9 cellular contexts compared by ENCODE assay signal in the genomic region with DNA sequence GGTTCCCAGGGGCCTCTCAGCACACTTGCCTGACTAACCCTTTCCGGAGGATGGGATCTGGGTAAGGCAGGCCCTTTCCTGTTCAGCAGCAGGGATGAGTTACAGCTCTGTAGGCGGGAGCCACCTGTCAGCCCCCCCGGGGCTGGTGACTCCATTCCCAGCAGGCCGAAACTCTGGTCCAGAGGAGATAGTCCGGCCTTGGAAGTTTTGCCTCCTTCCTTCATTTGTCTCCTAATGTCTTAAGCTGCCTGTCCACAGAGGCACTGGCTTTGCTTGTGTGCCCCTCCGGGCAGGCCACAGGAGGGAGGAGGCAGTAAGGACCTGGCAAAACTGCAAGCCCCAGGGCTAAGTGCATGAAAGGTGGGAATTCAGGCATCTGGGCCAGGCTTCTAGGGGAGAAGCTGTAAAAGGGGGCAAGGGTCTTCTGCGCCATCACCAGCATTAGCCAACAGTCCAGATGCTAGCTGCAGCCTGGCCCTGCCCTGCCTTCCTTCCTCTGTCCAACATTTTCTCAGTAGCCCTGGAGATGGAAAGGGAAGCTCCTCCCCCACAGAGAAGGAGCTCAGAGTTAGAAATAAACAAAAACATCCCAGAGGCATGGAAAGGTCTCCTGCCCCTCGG. TPM values are rescaled to one million over a fixed set of nuclear protein-coding genes. Genes with fewer than 3 reads are reported as not detected.
DNase-seq lines count a peak whose midpoint lies in the region; ATAC-seq and TF ChIP-seq lines count a peak whose summit lies in the region.
"Had no signal": no experiment of that assay in that cellular context is flagged by ENCODE, and none has a peak within 500 bp of the region (broad histone marks: within the 10 kb centered on the region; RNA-seq: fewer than 3 reads in every experiment).

No MANE protein-coding gene starts in this region.

- DNase-seq in G401 (ENCODE audit: low spot score) = peak; percentile 17
- no peak for DNase-seq in right atrium auricular region (ENCODE audit: low spot score)
- no peak for DNase-seq in endothelial cell (ENCODE audit: low spot score)
- no peak for DNase-seq in HPDE6-E6E7 (ENCODE audit: extremely low spot score)
- DNase-seq in COLO829 (ENCODE audit: low spot score) = no peak

- peak overlapping the region; percentile 89 for H3K4me2 ChIP-seq in skeletal muscle satellite cell (ENCODE audit: low read length)

- TF ChIP-seq CTCF in WI38 (IDR thresholded peaks at IDR 0.05; ENCODE audit: low read depth, low read length) = no peak
- no peak for TF ChIP-seq CTCF in right atrium auricular region (IDR thresholded peaks at IDR 0.05)
- TF ChIP-seq CTCF in endothelial cell (IDR thresholded peaks at IDR 0.05; ENCODE audit: unreplicated experiment) = no peak

- H3K27me3 ChIP-seq in right atrium auricular region (no peaks in the 10 kb centered on the region), skeletal muscle satellite cell (ENCODE audit: control insufficient read depth, insufficient read depth, low read length) (no peaks in the 10 kb centered on the region)

- peak overlapping the region; percentile 95 to 98 for H3K27ac ChIP-seq in right atrium auricular region

- no peaks in the 10 kb centered on the region for H3K9me3 Mint-ChIP-seq in endothelial cell (ENCODE audit: unreplicated experiment)

- no peak overlapping the region for H3K4me3 Mint-ChIP-seq in endothelial cell (ENCODE audit: unreplicated experiment)

- peaks cover 44% of the 10 kb centered on the region for H3K4me1 Mint-ChIP-seq in endothelial cell (ENCODE audit: unreplicated experiment)

- no peak overlapping the region for H3K27ac Mint-ChIP-seq in endothelial cell (ENCODE audit: unreplicated experiment)

- H3K4me1 ChIP-seq in right atrium auricular region (peaks cover 0 to 60% of the 10 kb centered on the region in 2 donors), skeletal muscle satellite cell (ENCODE audit: control insufficient read depth, insufficient read depth, low read length) (peaks cover 60% of the 10 kb centered on the region)

- peak overlapping the region; percentile 95 for H3K9ac ChIP-seq in skeletal muscle satellite cell (ENCODE audit: low read depth, low read length)

- H3K27me3 Mint-ChIP-seq in endothelial cell (ENCODE audit: unreplicated experiment) = peaks cover 9% of the 10 kb centered on the region

- H3K9me3 ChIP-seq in right atrium auricular region = no peaks in the 10 kb centered on the region
- no peaks in the 10 kb centered on the region for H3K9me3 ChIP-seq in skeletal muscle satellite cell (replicated peaks; ENCODE audit: low read length)

- ATAC-seq in GM19035 (IDR thresholded peaks at IDR 0.05; ENCODE audit: unreplicated experiment) = no peak

- peaks cover 4% of the 10 kb centered on the region for H3K36me3 Mint-ChIP-seq in endothelial cell (ENCODE audit: low read depth, unreplicated experiment)

- H3K4me3 ChIP-seq in WI38 (ENCODE audit: low read depth, low read length) = peak overlapping the region; percentile 75
- peak overlapping the region; percentile 60 to 61 for H3K4me3 ChIP-seq in right atrium auricular region
- H3K4me3 ChIP-seq in skeletal muscle satellite cell (ENCODE audit: low read length) = peak overlapping the region; percentile 86

- H3K36me3 ChIP-seq in right atrium auricular region = no peaks in the 10 kb centered on the region
- H3K36me3 ChIP-seq in skeletal muscle satellite cell (ENCODE audit: insufficient read depth, low read length) = no peaks in the 10 kb centered on the region

- in situ Hi-C loops in G401 (cut with HindIII; ENCODE audit: low sequenced_read_pairs) = no loop called here

RNA-seq across cellular contexts. Expression of gene ADIRF, which starts 1.2 kb away (rescaled TPM):
- total RNA-seq in G401 (2014; rRNA removed; shearing (Covaris generic)) = not detected in 2 replicates
- 100 to 1,000 TPM in 1 of 2 donors, 10 to 100 TPM in 1; 67.8 to 195 TPM for total RNA-seq in right atrium auricular region
- total RNA-seq in skeletal muscle satellite cell (2012; rRNA removed) = 21.3 and 26.2 TPM in 2 replicates
- not detected for total RNA-seq in endothelial cell (ENCODE audit: unreplicated experiment)
- total RNA-seq: OCI-LY7 had no signal

RNA-seq across cellular contexts. Expression of gene SNCG, which starts 11.1 kb away (rescaled TPM):
- total RNA-seq in G401 (2014; rRNA removed; shearing (Covaris generic)) = 53.5 and 71.1 TPM in 2 replicates
- total RNA-seq in right atrium auricular region = 10 to 100 TPM; 20.9 to 33.8 TPM
- total RNA-seq in skeletal muscle satellite cell (2012; rRNA removed) = 6.3 and 10.6 TPM in 2 replicates
- total RNA-seq in endothelial cell (ENCODE audit: unreplicated experiment) = 52.9 TPM
- total RNA-seq: OCI-LY7 had no signal

RNA-seq across cellular contexts. Expression of gene MMRN2, which starts 12.1 kb away (rescaled TPM):
- total RNA-seq in G401 (2014; rRNA removed; shearing (Covaris generic)) = 7.2 and 9.7 TPM in 2 replicates
- 10 to 100 TPM; 57.0 to 81.3 TPM for total RNA-seq in right atrium auricular region
- total RNA-seq in skeletal muscle satellite cell (2012; rRNA removed) = 2.5 and 2.8 TPM in 2 replicates
- total RNA-seq in endothelial cell (ENCODE audit: unreplicated experiment) = 563 TPM
- total RNA-seq: OCI-LY7 had no signal

RNA-seq across cellular contexts. Expression of gene FAM25A, which starts 50.6 kb away (rescaled TPM):
- not detected in 2 replicates for total RNA-seq in G401 (2014; rRNA removed; shearing (Covaris generic))
- not detected for total RNA-seq in right atrium auricular region
- total RNA-seq in skeletal muscle satellite cell (2012; rRNA removed) = not detected in 2 replicates
- not detected for total RNA-seq in endothelial cell (ENCODE audit: unreplicated experiment)
- total RNA-seq: OCI-LY7 had no signal

Comparison
In these comparisons a context has a peak if more than half of its experiments do, and no peak if none do; other contexts are left out.
1. RNA of gene ADIRF, which starts 1.2 kb away (total RNA-seq): 67.8 to 195 TPM in right atrium auricular region; not detected in endothelial cell (single experiment) and not detected in G401; every median in the first group is over 10 times any median in the second.
2. Peak in every context shown above with its lines, with median percentiles within 50 percentile points of each other: H3K4me3 ChIP-seq.